Comparison of ENCODE assay signal across 24 cellular contexts in the genomic region with DNA sequence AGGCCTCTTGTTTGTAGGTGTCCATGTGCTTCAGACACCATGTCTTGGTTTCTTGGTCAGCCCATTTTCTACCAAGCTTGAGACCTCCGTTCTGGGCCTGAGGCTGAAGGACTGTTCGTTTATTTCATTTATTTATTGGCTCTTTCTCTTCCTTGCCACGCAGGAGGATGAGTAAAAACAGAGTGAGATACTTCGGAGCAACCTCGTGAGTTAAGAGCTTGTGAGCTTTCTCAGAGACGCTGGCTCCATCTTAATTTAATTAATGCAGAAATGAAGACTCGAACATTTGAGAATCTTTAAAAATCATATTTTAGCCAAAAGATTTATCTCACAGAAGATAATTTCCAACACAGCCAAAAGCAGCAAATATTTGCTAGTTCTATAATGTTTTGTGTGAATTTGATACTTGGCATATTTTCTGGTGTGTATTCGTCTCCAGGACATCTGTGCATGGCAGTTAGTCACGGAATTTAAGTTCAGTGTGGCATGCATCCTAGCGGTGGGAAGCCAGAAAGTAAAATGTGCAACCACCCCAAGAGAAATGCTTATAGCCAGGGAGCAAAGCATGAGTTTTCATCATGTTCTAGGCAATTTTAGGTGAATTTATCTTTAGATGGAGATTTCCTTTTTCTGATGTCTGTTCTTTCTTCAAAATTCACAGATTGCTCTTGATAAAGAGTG.
DNase-seq lines count a peak whose midpoint lies in the region; ATAC-seq and TF ChIP-seq lines count a peak whose summit lies in the region.
"Had no signal": no experiment of that assay in that cellular context is flagged by ENCODE, and none has a peak within 500 bp of the region (broad histone marks: within the 10 kb centered on the region; RNA-seq: fewer than 3 reads in every experiment).

No MANE protein-coding gene starts in this region.

- no peak for ATAC-seq in HG02884 (IDR thresholded peaks at IDR 0.05; ENCODE audit: unreplicated experiment)
- no peak for ATAC-seq in stimulated activated naive CD8-positive, alpha-beta T cell treated with anti-CD3 and anti-CD28 coated beads, Interleukin-15, amount 100 ng/mL, for 72 hours
- ATAC-seq: activated CD4-positive, alpha-beta T cell treated with anti-CD3 and anti-CD28 coated beads for 36 hours; CD8-positive, alpha-beta T cell; stimulated activated memory B cell treated with anti-CD40 and anti-IgM and Interleukin-4, amounts not matched to agents 10 μg/mL and 1 μg/mL and 100 μg/mL, for 72 hours had no signal

- H3K27me3 Mint-ChIP-seq in stimulated activated naive CD8-positive, alpha-beta T cell treated with anti-CD3 and anti-CD28 coated beads, Interleukin-15, amount 100 ng/mL, for 72 hours, result peaks cover 23% of the 10 kb centered on the region
- H3K27me3 Mint-ChIP-seq: dendritic cell treated with granulocyte-macrophage colony-stimulating factor and Interleukin-4, amounts not matched to agents 40 ng/mL and 50 ng/mL, for 4 days had no signal

- H3K27ac Mint-ChIP-seq in stimulated activated naive CD8-positive, alpha-beta T cell treated with anti-CD3 and anti-CD28 coated beads, Interleukin-15, amount 100 ng/mL, for 72 hours, result no peak overlapping the region
- H3K27ac Mint-ChIP-seq: activated CD4-positive, alpha-beta T cell treated with anti-CD3 and anti-CD28 coated beads for 36 hours; CD8-positive, alpha-beta T cell; dendritic cell treated with granulocyte-macrophage colony-stimulating factor and Interleukin-4, amounts not matched to agents 40 ng/mL and 50 ng/mL, for 4 days; stimulated activated memory B cell treated with anti-CD40 and anti-IgM and Interleukin-4, amounts not matched to agents 10 μg/mL and 1 μg/mL and 100 μg/mL, for 72 hours had no signal

- H3K9me3 Mint-ChIP-seq in stimulated activated naive CD8-positive, alpha-beta T cell treated with anti-CD3 and anti-CD28 coated beads, Interleukin-15, amount 100 ng/mL, for 72 hours, result no peaks in the 10 kb centered on the region
- H3K9me3 Mint-ChIP-seq: CD8-positive, alpha-beta T cell; dendritic cell treated with granulocyte-macrophage colony-stimulating factor and Interleukin-4, amounts not matched to agents 40 ng/mL and 50 ng/mL, for 4 days; stimulated activated memory B cell treated with anti-CD40 and anti-IgM and Interleukin-4, amounts not matched to agents 10 μg/mL and 1 μg/mL and 100 μg/mL, for 72 hours had no signal

- no peak for DNase-seq in AG09319 (ENCODE audit: extremely low read depth, low read depth)
- DNase-seq in LHCN-M2 (ENCODE audit: low read depth), result peak; percentile 75
- peak; percentile 56 for DNase-seq in choroid plexus epithelial cell (ENCODE audit: low read depth)
- DNase-seq in myocyte (ENCODE audit: low read depth), result peak; percentile 54
- DNase-seq in DMS79 (lab: John Stamatoyannopoulos, UW), result no peak
- no peak for DNase-seq in stimulated activated naive CD8-positive, alpha-beta T cell treated with anti-CD3 and anti-CD28 coated beads, Interleukin-15, amount 100 ng/mL, for 72 hours
- no peak for DNase-seq in stimulated activated CD4-positive, alpha-beta T cell treated with anti-CD3 and anti-CD28 coated beads, Interleukin-15, amount 100 ng/mL, for 24 hours
- DNase-seq: activated CD4-positive, alpha-beta T cell treated with anti-CD3 and anti-CD28 coated beads for 36 hours; activated CD8-positive, alpha-beta memory T cell treated with anti-CD3 and anti-CD28 coated beads for 24 hours; activated gamma-delta T cell; activated T-cell treated with anti-CD3 and anti-CD28 coated beads, Interleukin-2, amount 50 U/mL, for 1 hour; CD8-positive, alpha-beta T cell; mesenchymal stem cell; NCI-H1092; NCI-H187; NCI-H2227 treated with DMSO at 0.1 percent for 48 hours; NCI-H748 treated with DMSO at 0.1 percent for 48 hours; nucleus accumbens; stimulated activated CD4-positive, alpha-beta T cell treated with anti-CD3 and anti-CD28 coated beads, Interleukin-2, amount 100 ng/mL, for 48 hours; T-helper 2 cell; uterus had no signal

- H3K4me3 Mint-ChIP-seq in stimulated activated naive CD8-positive, alpha-beta T cell treated with anti-CD3 and anti-CD28 coated beads, Interleukin-15, amount 100 ng/mL, for 72 hours, result no peak overlapping the region
- H3K4me3 Mint-ChIP-seq: activated CD4-positive, alpha-beta T cell treated with anti-CD3 and anti-CD28 coated beads for 36 hours; CD8-positive, alpha-beta T cell; dendritic cell treated with granulocyte-macrophage colony-stimulating factor and Interleukin-4, amounts not matched to agents 40 ng/mL and 50 ng/mL, for 4 days; stimulated activated memory B cell treated with anti-CD40 and anti-IgM and Interleukin-4, amounts not matched to agents 10 μg/mL and 1 μg/mL and 100 μg/mL, for 72 hours had no signal

- no peaks in the 10 kb centered on the region for H3K4me1 Mint-ChIP-seq in stimulated activated naive CD8-positive, alpha-beta T cell treated with anti-CD3 and anti-CD28 coated beads, Interleukin-15, amount 100 ng/mL, for 72 hours
- H3K4me1 Mint-ChIP-seq: activated CD4-positive, alpha-beta T cell treated with anti-CD3 and anti-CD28 coated beads for 36 hours; stimulated activated memory B cell treated with anti-CD40 and anti-IgM and Interleukin-4, amounts not matched to agents 10 μg/mL and 1 μg/mL and 100 μg/mL, for 72 hours had no signal

- TF ChIP-seq CTCF in AG09319 (IDR thresholded peaks at IDR 0.05; ENCODE audit: low read depth, low read length) (peak; percentile 20), choroid plexus epithelial cell (conservative IDR thresholded peaks at IDR 0.05; ENCODE audit: low read depth, low read length) (peak; percentile 40)

- no peak overlapping the region for H3K4me3 ChIP-seq in choroid plexus epithelial cell (ENCODE audit: low read depth, low read length)
- H3K4me3 ChIP-seq: uterus had no signal

Comparison
In these comparisons a context has a peak if more than half of its experiments do, and no peak if none do; other contexts are left out.
1. DNase-seq: peak in LHCN-M2 (single experiment), choroid plexus epithelial cell (single experiment) and myocyte (single experiment); none in AG09319 (single experiment), DMS79 (single experiment), stimulated activated naive CD8-positive, alpha-beta T cell treated with anti-CD3 and anti-CD28 coated beads, Interleukin-15, amount 100 ng/mL, for 72 hours (0 of 2) and stimulated activated CD4-positive, alpha-beta T cell treated with anti-CD3 and anti-CD28 coated beads, Interleukin-15, amount 100 ng/mL, for 24 hours (single experiment).